ENCODE assay signal across 8 cellular contexts in the genomic region with DNA sequence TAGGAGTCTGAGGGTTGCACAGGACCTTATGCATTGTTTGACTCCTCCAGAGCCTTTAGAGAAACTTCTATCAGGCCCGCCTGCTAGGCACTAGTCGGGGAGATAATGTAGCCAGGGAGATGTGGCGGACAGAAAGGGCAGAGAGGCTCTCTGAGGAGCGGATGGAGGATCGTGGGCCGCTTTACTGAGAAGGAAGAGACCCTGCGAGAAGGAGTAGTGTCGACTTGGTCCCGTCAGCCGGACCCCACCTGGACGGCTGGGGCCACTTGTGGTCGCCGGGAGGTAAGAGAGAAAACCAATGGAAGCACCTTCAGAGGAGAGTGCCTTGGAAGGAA. TPM values are rescaled to one million over a fixed set of nuclear protein-coding genes. Genes with fewer than 3 reads are reported as not detected.
DNase-seq lines count a peak whose midpoint lies in the region; ATAC-seq, FAIRE-seq and TF ChIP-seq lines count a peak whose summit lies in the region.

No MANE protein-coding gene starts in this region.

- TF ChIP-seq RAD21 in GM12878 (IDR thresholded peaks at IDR 0.05; ENCODE audit: insufficient read depth, low read depth, low read length): no peak

- H3K4me2 ChIP-seq in GM12878 (ENCODE audit: control insufficient read depth, insufficient read depth): peak overlapping the region; percentile 53

- CTCF ChIA-PET in activated CD4-positive, alpha-beta T cell treated with anti-CD3 and anti-CD28 coated beads, Interleukin-2, amount 10 ng/mL, durations not matched to agents 7 days and 5 days (lab: Charles Lee): interaction anchor here (0.8 to 5.4 kb wide), 2 partner anchors 8 to 12 kb away, joined by 3 to 22 read pairs; no protein-coding TSS in a partner anchor
- CTCF ChIA-PET in GM12878 (lab: Yijun Ruan, JAX): interaction anchor here (0.6 to 1.0 kb wide), 3 partner anchors 13 to 275 kb away, joined by 4 to 6 read pairs (median 5); no protein-coding TSS in a partner anchor

- peaks cover 23% of the 10 kb centered on the region for H3K36me3 Mint-ChIP-seq in activated CD4-positive, alpha-beta T cell treated with anti-CD3 and anti-CD28 coated beads, Interleukin-2, amount 10 ng/mL, durations not matched to agents 7 days and 5 days (ENCODE audit: low read depth)

- no peak for TF ChIP-seq POLR2A in GM12878 (IDR thresholded peaks at IDR 0.05; ENCODE audit: low read depth, low read length)

- intact Hi-C loops in GM12878 (cut with micrococcal nuclease; ENCODE audit: unreplicated experiment): loop anchor here (5.0 kb wide), 1 partner anchor 139 kb away; a partner anchor contains a TSS

- peak overlapping the region; percentile 99 for H3K27ac Mint-ChIP-seq in activated CD4-positive, alpha-beta T cell treated with anti-CD3 and anti-CD28 coated beads, Interleukin-2, amount 10 ng/mL, durations not matched to agents 7 days and 5 days

- peak overlapping the region; percentile 91 for H3K4me3 Mint-ChIP-seq in activated CD4-positive, alpha-beta T cell treated with anti-CD3 and anti-CD28 coated beads, Interleukin-2, amount 10 ng/mL, durations not matched to agents 7 days and 5 days

- H3K27ac ChIP-seq in GM12878 (ENCODE audit: control insufficient read depth, insufficient read depth): peak overlapping the region; percentile 91

- RAD21 ChIA-PET in GM12878 (lab: Charles Lee; ENCODE audit: unreplicated experiment): interaction anchor here (0.6 kb wide), 1 partner anchor 8 kb away, joined by 3 read pairs; no protein-coding TSS in a partner anchor

- TF ChIP-seq CTCF in GM12878 (IDR thresholded peaks at IDR 0.05 in 2 of 3, conservative IDR thresholded peaks at IDR 0.05 in 1 of 3; ENCODE audit: control insufficient read depth in 2 of 3, extremely low read depth in 1 of 3, insufficient read depth in 1 of 3, low read depth in 3 of 3, low read length in 3 of 3): no peak

- peak overlapping the region; percentile 87 for H3K9ac ChIP-seq in GM12878 (ENCODE audit: control insufficient read depth, insufficient read depth, low read length)

- ATAC-seq in HG03354 (IDR thresholded peaks at IDR 0.05; ENCODE audit: poor library complexity, severe bottlenecking, unreplicated experiment) (peak; percentile 34), GM12878 (peak; percentile 67)

- under 1% methylated on average over 13 of the region's 13 CpGs for WGBS in GM12878 (ENCODE audit: insufficient coverage, insufficient replicate concordance, low lambda C conversion rate, missing lambda C conversion rate)

- POLR2A ChIA-PET in activated CD4-positive, alpha-beta T cell treated with anti-CD3 and anti-CD28 coated beads, Interleukin-2, amount 10 ng/mL, durations not matched to agents 7 days and 5 days (lab: Charles Lee): no interaction called here
- POLR2A ChIA-PET in GM12878 (lab: Charles Lee): no interaction called here

- FAIRE-seq in GM12878 (lab: Jason Lieb, UNC): no peak

- H3K79me2 ChIP-seq in GM12878 (ENCODE audit: control insufficient read depth, insufficient read depth, low read length): peaks cover 36% of the 10 kb centered on the region

- BruUV-seq in GM12878 (replicated peaks; lab: Mats Ljungman, UMichigan): TSS peak; percentile 73

- peaks cover 4 to 9% of the 10 kb centered on the region in 2 experiments; a peak in 3 of 4 replicates for H3K36me3 ChIP-seq in GM12878 (ENCODE audit: control insufficient read depth in 2 of 2, insufficient read depth in 2 of 2, low read length in 1 of 2)

- DNase-seq in activated CD4-positive, alpha-beta T cell treated with anti-CD3 and anti-CD28 coated beads, Interleukin-2, amount 10 ng/mL, durations not matched to agents 7 days and 5 days: no peak
- no peak for DNase-seq in activated CD4-positive, alpha-beta T cell treated with anti-CD3 and anti-CD28 coated beads for 1 hour
- no peak for DNase-seq in GM12878 (ENCODE audit: low read depth, low spot score)
- peak; percentile 37 for DNase-seq in mesenteric fat pad (ENCODE audit: low spot score)
- DNase-seq in epidermal melanocyte (ENCODE audit: insufficient read length, low spot score): no peak
- no peak for DNase-seq in NCI-H526 (lab: John Stamatoyannopoulos, UW)
- DNase-seq in H4 (ENCODE audit: low spot score): no peak

- no peaks in the 10 kb centered on the region for H3K27me3 ChIP-seq in GM12878 (replicated peaks in 1 of 2; ENCODE audit: control insufficient read depth in 2 of 2, insufficient read depth in 2 of 2, low read length in 1 of 2)

- H4K20me1 ChIP-seq in GM12878 (ENCODE audit: control insufficient read depth, insufficient read depth): no peaks in the 10 kb centered on the region

- no peaks in the 10 kb centered on the region for H3K27me3 Mint-ChIP-seq in activated CD4-positive, alpha-beta T cell treated with anti-CD3 and anti-CD28 coated beads, Interleukin-2, amount 10 ng/mL, durations not matched to agents 7 days and 5 days

- no peaks in the 10 kb centered on the region for H3K9me3 Mint-ChIP-seq in activated CD4-positive, alpha-beta T cell treated with anti-CD3 and anti-CD28 coated beads, Interleukin-2, amount 10 ng/mL, durations not matched to agents 7 days and 5 days

- peak overlapping the region; percentile 99 for H3K4me3 ChIP-seq in GM12878

- H3K4me1 ChIP-seq in GM12878 (ENCODE audit: control insufficient read depth, insufficient read depth, low read length): peaks cover 8% of the 10 kb centered on the region

- in situ Hi-C loops in GM12878 (cut with MboI): no loop called here

- SMC1A ChIA-PET in GM12878 (lab: Charles Lee; ENCODE audit: uncharacterized antibody, unreplicated experiment): interaction anchor here (0.9 to 1.0 kb wide), 2 partner anchors 12 to 54 kb away, joined by 3 read pairs; no protein-coding TSS in a partner anchor

- peak overlapping the region; percentile 83 for H2AFZ ChIP-seq in GM12878 (ENCODE audit: control insufficient read depth, low read depth, low read length)

- H3K9me3 ChIP-seq in GM12878 (replicated peaks; ENCODE audit: control insufficient read depth, insufficient read depth, low read length): no peaks in the 10 kb centered on the region

- peaks cover 57% of the 10 kb centered on the region for H3K4me1 Mint-ChIP-seq in activated CD4-positive, alpha-beta T cell treated with anti-CD3 and anti-CD28 coated beads, Interleukin-2, amount 10 ng/mL, durations not matched to agents 7 days and 5 days

- TF ChIP-seq EP300 in GM12878 (IDR thresholded peaks at IDR 0.05; ENCODE audit: borderline replicate concordance in 1 of 2, control insufficient read depth in 1 of 2, low read depth in 2 of 2, low read length in 2 of 2): no peak

RNA-seq across cellular contexts. Expression of a gene that starts 0.5 kb away (rescaled TPM):
- total RNA-seq in activated CD4-positive, alpha-beta T cell treated with anti-CD3 and anti-CD28 coated beads, Interleukin-2, amount 10 ng/mL, durations not matched to agents 7 days and 5 days: 10 to 100 TPM; 85.3 to 89.2 TPM
- total RNA-seq in GM12878 (2013; cell fraction: nucleolus; rRNA removed): 43.5 and 50.3 TPM in 2 replicates
- total RNA-seq in GM12878 (2014; rRNA removed) (59.2 and 62.7 TPM in 2 replicates), GM12878 (2014; rRNA removed; fragmentation: Illumina TruSeq; extraction: Trizol) (45.3 and 49.5 TPM in 2 replicates), GM12878 (2021) (63.0 and 67.9 TPM in 2 replicates), mesenteric fat pad (35.1 TPM)
- polyA plus RNA-seq in GM12878 (2011; ENCODE audit: low read depth): 22.4 TPM
- polyA plus RNA-seq in GM12878 (2011; rRNA removed) (26.1 and 44.8 TPM in 2 replicates), GM12878 (2014; fragmentation: Illumina TruSeq; extraction: Trizol) (17.2 and 46.9 TPM in 2 replicates), GM12878 (2014; fragmentation: Nextera tagmentation; extraction: Ambion mirVana) (10 to 100 TPM; 34.3 to 52.4 TPM), GM12878 (2014; rRNA removed) (76.7 and 78.4 TPM in 2 replicates), GM12878 (2016; fragmentation: Nextera tagmentation; extraction: Ambion mirVana) (10 to 100 TPM; 75.2 to 82.8 TPM)
- polyA plus RNA-seq in GM12878 (2011; cell fraction: cytosol; rRNA removed): 64.1 and 90.2 TPM in 2 replicates
- 176 and 191 TPM in 2 replicates for polyA plus RNA-seq in GM12878 (2011; cell fraction: nucleus; rRNA removed)
- polyA plus RNA-seq in GM12878 (2012): 33.5 and 39.6 TPM in 2 replicates
- polyA minus RNA-seq in GM12878 (2011; rRNA and poly(A)+ RNA removed): 41.4 and 60.1 TPM in 2 replicates
- polyA minus RNA-seq in GM12878 (2011; cell fraction: cytosol; rRNA and poly(A)+ RNA removed): 14.2 and 18.6 TPM in 2 replicates
- polyA minus RNA-seq in GM12878 (2011; cell fraction: nucleus; rRNA and poly(A)+ RNA removed): 25.0 and 43.7 TPM in 2 replicates
- total RNA-seq in H4 (2014; rRNA removed; shearing (Covaris generic)): 71.7 and 77.8 TPM in 2 replicates

RNA-seq across cellular contexts. Expression of a gene that starts 29.6 kb away (rescaled TPM):
- 1 to 10 TPM; 1.9 to 2.3 TPM for total RNA-seq in activated CD4-positive, alpha-beta T cell treated with anti-CD3 and anti-CD28 coated beads, Interleukin-2, amount 10 ng/mL, durations not matched to agents 7 days and 5 days
- total RNA-seq in GM12878 (2013; cell fraction: nucleolus; rRNA removed): 0.20 and 0.27 TPM in 2 replicates
- total RNA-seq in GM12878 (2014; rRNA removed): 0.11 and 0.45 TPM in 2 replicates
- total RNA-seq in GM12878 (2014; rRNA removed; fragmentation: Illumina TruSeq; extraction: Trizol): 0.05 TPM in 1 of 2 replicates, not detected in the other
- 0.08 and 0.29 TPM in 2 replicates for total RNA-seq in GM12878 (2021)
- polyA plus RNA-seq in GM12878 (2011; ENCODE audit: low read depth): 0.09 TPM
- 0.03 TPM in 1 of 2 replicates, not detected in the other for polyA plus RNA-seq in GM12878 (2011; rRNA removed)
- 0.06 and 0.07 TPM in 2 replicates for polyA plus RNA-seq in GM12878 (2011; cell fraction: cytosol; rRNA removed)
- polyA plus RNA-seq in GM12878 (2011; cell fraction: nucleus; rRNA removed): 0.19 and 0.25 TPM in 2 replicates
- 0.32 and 0.77 TPM in 2 replicates for polyA plus RNA-seq in GM12878 (2012)
- 0.04 TPM in 1 of 2 replicates, not detected in the other for polyA plus RNA-seq in GM12878 (2014; fragmentation: Illumina TruSeq; extraction: Trizol)
- polyA plus RNA-seq in GM12878 (2014; fragmentation: Nextera tagmentation; extraction: Ambion mirVana): not detected
- polyA plus RNA-seq in GM12878 (2014; rRNA removed): 0.26 and 0.49 TPM in 2 replicates
- not detected for polyA plus RNA-seq in GM12878 (2016; fragmentation: Nextera tagmentation; extraction: Ambion mirVana)
- polyA minus RNA-seq in GM12878 (2011; rRNA and poly(A)+ RNA removed): not detected in 2 replicates
- polyA minus RNA-seq in GM12878 (2011; cell fraction: cytosol; rRNA and poly(A)+ RNA removed): not detected in 2 replicates
- polyA minus RNA-seq in GM12878 (2011; cell fraction: nucleus; rRNA and poly(A)+ RNA removed): not detected in 2 replicates
- total RNA-seq in mesenteric fat pad: 0.19 TPM
- total RNA-seq in H4 (2014; rRNA removed; shearing (Covaris generic)): 0.70 and 1.6 TPM in 2 replicates

RNA-seq across cellular contexts. Expression of a gene that starts 37.0 kb away (rescaled TPM):
- total RNA-seq in activated CD4-positive, alpha-beta T cell treated with anti-CD3 and anti-CD28 coated beads, Interleukin-2, amount 10 ng/mL, durations not matched to agents 7 days and 5 days: under 1 TPM; 0.15 TPM
- total RNA-seq in GM12878 (2013; cell fraction: nucleolus; rRNA removed): 0.29 and 0.77 TPM in 2 replicates
- 0.51 and 0.87 TPM in 2 replicates for total RNA-seq in GM12878 (2014; rRNA removed)
- 0.58 and 0.60 TPM in 2 replicates for total RNA-seq in GM12878 (2014; rRNA removed; fragmentation: Illumina TruSeq; extraction: Trizol)
- 0.48 and 0.69 TPM in 2 replicates for total RNA-seq in GM12878 (2021)
- polyA plus RNA-seq in GM12878 (2011; ENCODE audit: low read depth): 0.34 TPM
- polyA plus RNA-seq in GM12878 (2011; rRNA removed): 0.10 and 0.20 TPM in 2 replicates
- 0.09 and 0.13 TPM in 2 replicates for polyA plus RNA-seq in GM12878 (2011; cell fraction: cytosol; rRNA removed)
- 0.63 and 0.72 TPM in 2 replicates for polyA plus RNA-seq in GM12878 (2011; cell fraction: nucleus; rRNA removed)
- 0.55 and 1.1 TPM in 2 replicates for polyA plus RNA-seq in GM12878 (2012)
- 0.46 and 0.51 TPM in 2 replicates for polyA plus RNA-seq in GM12878 (2014; fragmentation: Illumina TruSeq; extraction: Trizol)
- under 1 TPM; 0.13 to 0.42 TPM for polyA plus RNA-seq in GM12878 (2014; fragmentation: Nextera tagmentation; extraction: Ambion mirVana)
- 0.45 and 0.51 TPM in 2 replicates for polyA plus RNA-seq in GM12878 (2014; rRNA removed)
- polyA plus RNA-seq in GM12878 (2016; fragmentation: Nextera tagmentation; extraction: Ambion mirVana): under 1 TPM; 0.57 to 0.79 TPM
- polyA minus RNA-seq in GM12878 (2011; rRNA and poly(A)+ RNA removed): 0.22 and 0.57 TPM in 2 replicates
- polyA minus RNA-seq in GM12878 (2011; cell fraction: cytosol; rRNA and poly(A)+ RNA removed): not detected in 2 replicates
- polyA minus RNA-seq in GM12878 (2011; cell fraction: nucleus; rRNA and poly(A)+ RNA removed): 0.19 and 0.24 TPM in 2 replicates
- 0.55 TPM for total RNA-seq in mesenteric fat pad
- 0.39 and 3.8 TPM in 2 replicates for total RNA-seq in H4 (2014; rRNA removed; shearing (Covaris generic))

RNA-seq across cellular contexts. Expression of a gene that starts 55.0 kb away (rescaled TPM):
- total RNA-seq in activated CD4-positive, alpha-beta T cell treated with anti-CD3 and anti-CD28 coated beads, Interleukin-2, amount 10 ng/mL, durations not matched to agents 7 days and 5 days: 10 to 100 TPM; 11.6 to 11.7 TPM
- 25.0 and 26.2 TPM in 2 replicates for total RNA-seq in GM12878 (2013; cell fraction: nucleolus; rRNA removed)
- 7.2 and 7.7 TPM in 2 replicates for total RNA-seq in GM12878 (2014; rRNA removed)
- 6.9 and 7.1 TPM in 2 replicates for total RNA-seq in GM12878 (2014; rRNA removed; fragmentation: Illumina TruSeq; extraction: Trizol)
- 12.9 and 13.2 TPM in 2 replicates for total RNA-seq in GM12878 (2021)
- polyA plus RNA-seq in GM12878 (2011; ENCODE audit: low read depth): 1.7 TPM
- 3.2 and 6.1 TPM in 2 replicates for polyA plus RNA-seq in GM12878 (2011; rRNA removed)
- 4.1 and 5.3 TPM in 2 replicates for polyA plus RNA-seq in GM12878 (2011; cell fraction: cytosol; rRNA removed)
- polyA plus RNA-seq in GM12878 (2011; cell fraction: nucleus; rRNA removed): 39.1 and 43.0 TPM in 2 replicates
- 5.4 TPM in 2 replicates for polyA plus RNA-seq in GM12878 (2012)
- 3.2 and 6.7 TPM in 2 replicates for polyA plus RNA-seq in GM12878 (2014; fragmentation: Illumina TruSeq; extraction: Trizol)
- polyA plus RNA-seq in GM12878 (2014; fragmentation: Nextera tagmentation; extraction: Ambion mirVana): 1 to 10 TPM in 1 of 2 experiments, under 1 TPM in 1; 0.31 to 1.2 TPM
- 8.5 and 11.0 TPM in 2 replicates for polyA plus RNA-seq in GM12878 (2014; rRNA removed)
- polyA plus RNA-seq in GM12878 (2016; fragmentation: Nextera tagmentation; extraction: Ambion mirVana): 10 to 100 TPM; 16.3 to 17.9 TPM
- 6.8 and 10.0 TPM in 2 replicates for polyA minus RNA-seq in GM12878 (2011; rRNA and poly(A)+ RNA removed)
- polyA minus RNA-seq in GM12878 (2011; cell fraction: cytosol; rRNA and poly(A)+ RNA removed): 2.2 and 3.1 TPM in 2 replicates
- polyA minus RNA-seq in GM12878 (2011; cell fraction: nucleus; rRNA and poly(A)+ RNA removed): 11.1 and 16.5 TPM in 2 replicates
- total RNA-seq in mesenteric fat pad: 13.7 TPM
- 5.8 and 9.8 TPM in 2 replicates for total RNA-seq in H4 (2014; rRNA removed; shearing (Covaris generic))
